Comparison of ENCODE assay signal across 2 cellular contexts in the genomic region with DNA sequence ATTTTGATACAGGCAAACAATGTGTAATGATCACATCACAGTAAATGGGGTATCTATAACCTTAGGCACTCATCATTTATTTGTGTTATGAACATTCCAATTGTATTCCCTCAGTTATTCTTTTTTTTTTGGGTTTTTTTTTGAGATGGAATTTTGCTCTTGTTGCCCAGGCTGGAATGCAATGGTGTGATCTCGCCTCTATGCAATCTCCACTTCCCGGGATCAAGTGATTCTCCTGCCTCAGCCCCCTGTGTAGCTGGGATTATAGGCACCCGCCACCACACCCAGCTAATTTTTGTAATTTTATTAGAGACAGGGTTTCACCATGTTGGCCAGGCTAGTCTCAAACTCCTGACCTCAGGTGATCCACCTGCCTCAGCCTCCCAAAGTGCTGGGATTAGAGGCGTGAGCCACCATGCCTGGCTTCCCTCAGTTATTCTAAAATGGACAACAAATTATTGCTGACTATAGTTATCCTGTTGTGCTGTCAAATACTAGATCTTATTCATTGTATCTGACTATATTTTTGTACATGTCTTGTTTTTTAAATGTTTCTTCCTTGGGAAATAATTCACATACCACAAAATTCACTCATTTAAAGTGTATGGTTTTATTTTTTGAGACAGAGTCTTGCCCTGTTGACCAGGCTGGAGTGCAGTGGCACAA.
TF ChIP-seq lines count a peak whose summit lies in the region.

No MANE protein-coding gene starts in this region.

TF ChIP-seq in IMR-90, 13 proteins besides CTCF, POLR2A, EP300 and RAD21:
- peak; percentile 43 for TF ChIP-seq MAFK (IDR thresholded peaks at IDR 0.05; ENCODE audit: low read depth, low read length)
TF ChIP-seq in IMR-90: peak in this region for 1; not testable (repeated sequence) for 12.

TF ChIP-seq in K562, 482 proteins besides CTCF, POLR2A, EP300 and RAD21:
- TF ChIP-seq ZNF316 (IDR thresholded peaks at IDR 0.05) (peak; percentile 89), MAFG (tag; conservative IDR thresholded peaks at IDR 0.05) (peak; percentile 43; the same call in 1 of the 2 replicates), C11orf30 (IDR thresholded peaks at IDR 0.05; ENCODE audit: low read depth) (peak; percentile 67)
